ENCODE assay signal across 18 cellular contexts in the genomic region with DNA sequence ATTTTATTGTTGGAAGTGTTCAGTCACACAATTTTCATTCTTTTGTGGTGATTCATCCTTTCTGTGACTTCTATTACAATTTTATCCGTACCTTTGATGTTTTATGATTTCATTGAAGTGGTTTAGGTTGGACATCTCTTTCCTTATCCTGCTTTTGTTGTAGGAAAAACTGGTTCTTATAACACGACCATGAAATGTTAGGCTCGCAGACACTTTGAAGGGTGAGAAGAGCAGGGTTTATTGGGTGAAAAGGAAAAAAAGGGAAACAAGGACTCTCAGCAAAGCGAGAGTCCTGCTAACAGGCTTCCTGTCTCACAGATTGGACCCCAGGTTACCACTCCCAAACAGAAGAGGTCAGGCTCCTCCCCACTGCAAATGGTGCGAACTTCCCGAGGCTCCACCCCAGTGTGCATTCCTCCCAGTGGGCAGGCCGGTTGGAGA.
"Had no signal": no experiment of that assay in that cellular context is flagged by ENCODE, and none has a peak within 500 bp of the region (broad histone marks: within the 10 kb centered on the region; RNA-seq: fewer than 3 reads in every experiment).

No MANE protein-coding gene starts in this region.

- H3K36me3 Mint-ChIP-seq: naive thymus-derived CD4-positive, alpha-beta T cell had no signal

- DNase-seq: activated CD4-positive, alpha-beta T cell treated with anti-CD3 and anti-CD28 coated beads for 1 hour; activated CD4-positive, alpha-beta T cell treated with anti-CD3 and anti-CD28 coated beads, Interleukin-2, amount 50 U/mL, for 4 hours; activated naive CD4-positive, alpha-beta T cell; activated T-cell treated with anti-CD3 and anti-CD28 coated beads for 4 hours; anterior cingulate cortex; brain microvascular endothelial cell; cortex of kidney; effector CD4-positive, alpha-beta T cell; foreskin fibroblast; hypothalamus; left colon; lower lobe of right lung; naive thymus-derived CD4-positive, alpha-beta T cell; pancreas; stimulated activated CD4-positive, alpha-beta T cell treated with anti-CD3 and anti-CD28 coated beads, Interleukin-1b, Interleukin-23, amount 100 ng/mL, for 48 hours; stimulated activated naive CD8-positive, alpha-beta T cell treated with anti-CD3 and anti-CD28 coated beads, Interleukin-15, amount 100 ng/mL, for 72 hours; T1000; upper lobe of right lung had no signal

- H3K27me3 Mint-ChIP-seq: naive thymus-derived CD4-positive, alpha-beta T cell; stimulated activated naive CD8-positive, alpha-beta T cell treated with anti-CD3 and anti-CD28 coated beads, Interleukin-15, amount 100 ng/mL, for 72 hours had no signal

- H3K27ac Mint-ChIP-seq: naive thymus-derived CD4-positive, alpha-beta T cell; stimulated activated naive CD8-positive, alpha-beta T cell treated with anti-CD3 and anti-CD28 coated beads, Interleukin-15, amount 100 ng/mL, for 72 hours had no signal

- ATAC-seq: left colon; lower lobe of right lung; naive thymus-derived CD4-positive, alpha-beta T cell; pancreas; stimulated activated naive CD8-positive, alpha-beta T cell treated with anti-CD3 and anti-CD28 coated beads, Interleukin-15, amount 100 ng/mL, for 72 hours; upper lobe of right lung had no signal

- H3K4me3 Mint-ChIP-seq: naive thymus-derived CD4-positive, alpha-beta T cell; stimulated activated naive CD8-positive, alpha-beta T cell treated with anti-CD3 and anti-CD28 coated beads, Interleukin-15, amount 100 ng/mL, for 72 hours had no signal

- H3K4me1 Mint-ChIP-seq: naive thymus-derived CD4-positive, alpha-beta T cell; stimulated activated naive CD8-positive, alpha-beta T cell treated with anti-CD3 and anti-CD28 coated beads, Interleukin-15, amount 100 ng/mL, for 72 hours had no signal
